22 cellular contexts compared by ENCODE assay signal in genomic region chr2:59297829-59298228, GRCh38.
"Had no signal": no experiment of that assay in that cellular context is flagged by ENCODE, and none has a peak within 500 bp of the region (broad histone marks: within the 10 kb centered on the region; RNA-seq: fewer than 3 reads in every experiment).

No MANE protein-coding gene starts in this region.

- DNase-seq: activated CD8-positive, alpha-beta memory T cell treated with anti-CD3 and anti-CD28 coated beads, Interleukin-2, amount 50 U/mL, for 48 hours; activated naive CD4-positive, alpha-beta T cell treated with Interleukin-2 at 50 U/mL for 16 hours; activated naive CD8-positive, alpha-beta T cell treated with anti-CD3 and anti-CD28 coated beads for 36 hours; activated T-cell treated with anti-CD3 and anti-CD28 coated beads, Interleukin-2, amount 50 U/mL, for 48 hours; dorsolateral prefrontal cortex; effector memory CD8-positive, alpha-beta T cell; heart right ventricle; kidney; left ventricle myocardium inferior; mammary epithelial cell; midbrain; ovary; spleen; stimulated activated CD4-positive, alpha-beta T cell treated with anti-CD3 and anti-CD28 coated beads, Interleukin-4, amount 100 ng/mL, for 1 hour; T-helper 9 cell; uterus had no signal

- H3K4me1 ChIP-seq: left ventricle myocardium inferior, prostate gland, suprapubic skin, uterus had no signal

- H3K27ac ChIP-seq: dorsolateral prefrontal cortex, heart right ventricle, left ventricle myocardium inferior, neutrophil, ovary, prostate gland, spleen, suprapubic skin, tibial nerve, uterus had no signal

- H3K27me3 ChIP-seq: neutrophil, ovary, suprapubic skin, tibial nerve, uterus had no signal

- ATAC-seq: effector memory CD8-positive, alpha-beta T cell; heart right ventricle; natural killer cell treated with Interleukin-12 subunit alpha and Interleukin-12 subunit beta and Interleukin-15 and Interleukin-18, amount 100 ng/mL, for 72 hours; WTC11 had no signal

- H3K36me3 ChIP-seq: heart right ventricle, left ventricle myocardium inferior, neutrophil, ovary, prostate gland, spleen, suprapubic skin, tibial nerve, uterus had no signal

- H3K9me3 ChIP-seq: heart right ventricle, left ventricle myocardium inferior, neutrophil, ovary, prostate gland, spleen, suprapubic skin, tibial nerve, uterus had no signal

- H3K4me3 ChIP-seq: dorsolateral prefrontal cortex, heart right ventricle, left ventricle myocardium inferior, ovary, prostate gland, spleen, suprapubic skin, tibial nerve, uterus had no signal
